In the genomic region with DNA sequence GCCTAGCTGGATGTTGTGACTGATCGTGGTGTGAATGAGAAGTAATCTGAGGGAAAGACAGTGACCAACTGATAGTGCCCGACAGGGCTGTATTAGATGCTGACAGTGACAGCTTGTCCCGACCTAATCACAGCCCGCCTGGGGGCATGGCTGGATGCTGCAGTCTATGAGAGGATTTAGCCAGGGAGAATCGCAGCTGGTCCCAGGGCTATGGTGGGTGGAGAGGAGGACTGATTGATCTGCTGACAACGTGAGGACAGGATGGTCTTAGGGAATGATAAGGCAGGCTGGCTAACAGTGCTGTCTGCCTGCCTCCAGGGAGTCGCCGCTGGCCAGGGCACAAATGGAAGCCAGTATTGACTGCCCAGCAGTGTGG, we compare ENCODE assay signal across 8 cellular contexts. TPM values are rescaled to one million over a fixed set of nuclear protein-coding genes. Genes with fewer than 3 reads are reported as not detected.
DNase-seq lines count a peak whose midpoint lies in the region; ATAC-seq and TF ChIP-seq lines count a peak whose summit lies in the region.

No MANE protein-coding gene starts in this region.

- no peaks in the 10 kb centered on the region for H3K27me3 ChIP-seq in iPS DF 6.9 (ENCODE audit: control insufficient read depth, insufficient read depth, low read length)

- H3K27me3 Mint-ChIP-seq in activated T-helper 17 cell treated with anti-CD3 and anti-CD28 coated beads, Interleukin-2, amount 50 U/mL, for 72 hours = no peaks in the 10 kb centered on the region
- peaks cover 0 to 4% of the 10 kb centered on the region in 2 donors for H3K27me3 Mint-ChIP-seq in stimulated activated naive B cell treated with anti-CD40 and anti-IgM and Interleukin-4, amounts not matched to agents 10 μg/mL and 1 μg/mL and 100 μg/mL, for 72 hours

- H3K4me3 Mint-ChIP-seq in activated T-helper 17 cell treated with anti-CD3 and anti-CD28 coated beads, Interleukin-2, amount 50 U/mL, for 72 hours = peak overlapping the region; percentile 97
- peak overlapping the region; percentile 90 to 94 for H3K4me3 Mint-ChIP-seq in stimulated activated naive B cell treated with anti-CD40 and anti-IgM and Interleukin-4, amounts not matched to agents 10 μg/mL and 1 μg/mL and 100 μg/mL, for 72 hours

- peaks cover 0 to 25% of the 10 kb centered on the region in 2 experiments; a peak in 2 of 3 replicates for H3K36me3 ChIP-seq in HEK293 (ENCODE audit: control insufficient read depth in 2 of 2, insufficient read depth in 1 of 2, low read length in 2 of 2)
- H3K36me3 ChIP-seq in iPS DF 6.9 (ENCODE audit: control insufficient read depth, insufficient read depth, low read length) = peaks cover 13% of the 10 kb centered on the region

- peak; percentile 1 for ATAC-seq in activated T-helper 17 cell treated with anti-CD3 and anti-CD28 coated beads, Interleukin-2, amount 50 U/mL, for 72 hours (replicated peaks)
- ATAC-seq in stimulated activated naive B cell treated with anti-CD40 and anti-IgM and Interleukin-4, amounts not matched to agents 10 μg/mL and 1 μg/mL and 100 μg/mL, for 72 hours (replicated peaks) = peak; percentile 8 to 30
- no peak for ATAC-seq in HG03571 (IDR thresholded peaks at IDR 0.05; ENCODE audit: unreplicated experiment)

- no peak for DNase-seq in AG10803 (ENCODE audit: low read depth)
- no peak for DNase-seq in iPS DF 6.9 (ENCODE audit: low read depth, low spot score)
- DNase-seq in stimulated activated naive B cell treated with anti-CD40 and anti-IgM and Interleukin-4, amounts not matched to agents 10 μg/mL and 1 μg/mL and 100 μg/mL, for 72 hours = no peak
- no peak for DNase-seq in activated effector memory CD4-positive, alpha-beta T cell treated with anti-CD3 and anti-CD28 coated beads, Interleukin-2, amount 50 U/mL, for 16 hours
- no peak for DNase-seq in KG1 (lab: John Stamatoyannopoulos, UW)

- H3K4me3 ChIP-seq in AG10803 (ENCODE audit: low read length) = peak overlapping the region; percentile 69
- H3K4me3 ChIP-seq in HEK293 (ENCODE audit: low read depth, low read length) = peak overlapping the region; percentile 60
- H3K4me3 ChIP-seq in iPS DF 6.9 (ENCODE audit: low read length) = peak overlapping the region; percentile 92; the same call in 1 of the 2 replicates

- H3K27ac ChIP-seq in HEK293 (ENCODE audit: extremely low read depth, low read depth, low read length) = peak overlapping the region; percentile 78; the same call in 1 of the 2 replicates
- no peak overlapping the region for H3K27ac ChIP-seq in iPS DF 6.9 (ENCODE audit: low read length)

- H3K9me3 Mint-ChIP-seq in activated T-helper 17 cell treated with anti-CD3 and anti-CD28 coated beads, Interleukin-2, amount 50 U/mL, for 72 hours = no peaks in the 10 kb centered on the region
- no peaks in the 10 kb centered on the region for H3K9me3 Mint-ChIP-seq in stimulated activated naive B cell treated with anti-CD40 and anti-IgM and Interleukin-4, amounts not matched to agents 10 μg/mL and 1 μg/mL and 100 μg/mL, for 72 hours

- WGBS in iPS DF 6.9 (ENCODE audit: insufficient coverage, insufficient read length) = no CpG with 5 or more reads among the region's 8 CpGs

- peaks cover 10% of the 10 kb centered on the region for H3K4me1 Mint-ChIP-seq in activated T-helper 17 cell treated with anti-CD3 and anti-CD28 coated beads, Interleukin-2, amount 50 U/mL, for 72 hours
- peaks cover 15 to 31% of the 10 kb centered on the region in 2 donors for H3K4me1 Mint-ChIP-seq in stimulated activated naive B cell treated with anti-CD40 and anti-IgM and Interleukin-4, amounts not matched to agents 10 μg/mL and 1 μg/mL and 100 μg/mL, for 72 hours

- H3K9me3 ChIP-seq in HEK293 (ENCODE audit: control insufficient read depth, insufficient read depth, low read depth, low read length) = no peaks in the 10 kb centered on the region
- no peaks in the 10 kb centered on the region for H3K9me3 ChIP-seq in iPS DF 6.9 (ENCODE audit: control insufficient read depth, insufficient read depth, low read length)

- H3K27ac Mint-ChIP-seq in activated T-helper 17 cell treated with anti-CD3 and anti-CD28 coated beads, Interleukin-2, amount 50 U/mL, for 72 hours = peak overlapping the region; percentile 98
- peak overlapping the region; percentile 95 for H3K27ac Mint-ChIP-seq in stimulated activated naive B cell treated with anti-CD40 and anti-IgM and Interleukin-4, amounts not matched to agents 10 μg/mL and 1 μg/mL and 100 μg/mL, for 72 hours

- H3K36me3 Mint-ChIP-seq in activated T-helper 17 cell treated with anti-CD3 and anti-CD28 coated beads, Interleukin-2, amount 50 U/mL, for 72 hours (ENCODE audit: low read depth) = peaks cover 38% of the 10 kb centered on the region
- peaks cover 9 to 18% of the 10 kb centered on the region in 2 donors for H3K36me3 Mint-ChIP-seq in stimulated activated naive B cell treated with anti-CD40 and anti-IgM and Interleukin-4, amounts not matched to agents 10 μg/mL and 1 μg/mL and 100 μg/mL, for 72 hours

- TF ChIP-seq CTCF in AG10803 (conservative IDR thresholded peaks at IDR 0.05; ENCODE audit: low read length) = no peak
- TF ChIP-seq CTCF in HEK293 (tag by site-specific recombination; IDR thresholded peaks at IDR 0.05) = no peak

- H3K4me1 ChIP-seq in HEK293 (ENCODE audit: control insufficient read depth, insufficient read depth, low read length) (no peaks in the 10 kb centered on the region), iPS DF 6.9 (ENCODE audit: control insufficient read depth, insufficient read depth, low read length) (peaks cover 4% of the 10 kb centered on the region; the same call in 1 of the 2 replicates)

- POLR2A ChIA-PET in HEK293 (lab: Yijun Ruan, JAX) = interaction anchor here (1.1 to 2.5 kb wide), 4 partner anchors 13 to 64 kb away, joined by 3 to 19 read pairs (median 10); no protein-coding TSS in a partner anchor

- CTCF ChIA-PET in HEK293 (lab: Yijun Ruan, JAX) = no interaction called here

TF ChIP-seq in HEK293, 187 proteins besides CTCF, POLR2A, EP300 and RAD21:
- TF ChIP-seq ZNF248 (tag by site-specific recombination; IDR thresholded peaks at IDR 0.05) (no peak), ZNF394 (tag by site-specific recombination; IDR thresholded peaks at IDR 0.05; ENCODE audit: borderline replicate concordance) (no peak), ZBTB48 (tag by site-specific recombination; IDR thresholded peaks at IDR 0.05) (peak; percentile 59; the same call in 1 of the 2 replicates), ZNF621 (tag by site-specific recombination; IDR thresholded peaks at IDR 0.05) (no peak), ZNF707 (tag by site-specific recombination; IDR thresholded peaks at IDR 0.05) (no peak), ZBTB17 (tag by site-specific recombination; IDR thresholded peaks at IDR 0.05) (peak; percentile 31; the same call in 1 of the 2 replicates), GFI1B (tag by site-specific recombination; IDR thresholded peaks at IDR 0.05) (0 out of 2 replicates have a peak, but pooled peaks have one; percentile 19), TRIM28 (IDR thresholded peaks at IDR 0.05; ENCODE audit: borderline replicate concordance, low read length) (no peak), ZNF280C (tag by site-specific recombination; IDR thresholded peaks at IDR 0.05) (0 out of 2 replicates have a peak, but pooled peaks have one; percentile 52), ZNF350 (tag by site-specific recombination; IDR thresholded peaks at IDR 0.05) (no peak), ZBTB44 (tag by site-specific recombination; IDR thresholded peaks at IDR 0.05) (no peak), ZNF561 (tag by site-specific recombination; IDR thresholded peaks at IDR 0.05; ENCODE audit: borderline replicate concordance) (no peak), ZNF146 (tag by site-specific recombination; IDR thresholded peaks at IDR 0.05) (no peak)
- TF ChIP-seq, protein P1, sequence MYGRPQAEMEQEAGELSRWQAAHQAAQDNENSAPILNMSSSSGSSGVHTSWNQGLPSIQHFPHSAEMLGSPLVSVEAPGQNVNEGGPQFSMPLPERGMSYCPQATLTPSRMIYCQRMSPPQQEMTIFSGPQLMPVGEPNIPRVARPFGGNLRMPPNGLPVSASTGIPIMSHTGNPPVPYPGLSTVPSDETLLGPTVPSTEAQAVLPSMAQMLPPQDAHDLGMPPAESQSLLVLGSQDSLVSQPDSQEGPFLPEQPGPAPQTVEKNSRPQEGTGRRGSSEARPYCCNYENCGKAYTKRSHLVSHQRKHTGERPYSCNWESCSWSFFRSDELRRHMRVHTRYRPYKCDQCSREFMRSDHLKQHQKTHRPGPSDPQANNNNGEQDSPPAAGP (tag by site-specific recombination; IDR thresholded peaks at IDR 0.05) = no peak

RNA-seq across cellular contexts. Expression of gene SUV39H1, which starts 0.6 kb away (rescaled TPM):
- total RNA-seq in activated T-helper 17 cell treated with anti-CD3 and anti-CD28 coated beads, Interleukin-2, amount 50 U/mL, for 72 hours = 10 to 100 TPM; 24.2 to 30.5 TPM

RNA-seq across cellular contexts. Expression of gene WAS, which starts 12.3 kb away (rescaled TPM):
- total RNA-seq in activated T-helper 17 cell treated with anti-CD3 and anti-CD28 coated beads, Interleukin-2, amount 50 U/mL, for 72 hours = 100 to 1,000 TPM in 1 of 2 donors, 10 to 100 TPM in 1; 96.8 to 102 TPM
